Comparison of ENCODE assay signal across 1 cellular context in genomic region chr5:67447732-67448131, GRCh38.
TF ChIP-seq lines count a peak whose summit lies in the region.

No MANE protein-coding gene starts in this region.

TF ChIP-seq in WTC11, 78 proteins besides CTCF, POLR2A, EP300 and RAD21 (continued from another document):
- TF ChIP-seq, protein P1, sequence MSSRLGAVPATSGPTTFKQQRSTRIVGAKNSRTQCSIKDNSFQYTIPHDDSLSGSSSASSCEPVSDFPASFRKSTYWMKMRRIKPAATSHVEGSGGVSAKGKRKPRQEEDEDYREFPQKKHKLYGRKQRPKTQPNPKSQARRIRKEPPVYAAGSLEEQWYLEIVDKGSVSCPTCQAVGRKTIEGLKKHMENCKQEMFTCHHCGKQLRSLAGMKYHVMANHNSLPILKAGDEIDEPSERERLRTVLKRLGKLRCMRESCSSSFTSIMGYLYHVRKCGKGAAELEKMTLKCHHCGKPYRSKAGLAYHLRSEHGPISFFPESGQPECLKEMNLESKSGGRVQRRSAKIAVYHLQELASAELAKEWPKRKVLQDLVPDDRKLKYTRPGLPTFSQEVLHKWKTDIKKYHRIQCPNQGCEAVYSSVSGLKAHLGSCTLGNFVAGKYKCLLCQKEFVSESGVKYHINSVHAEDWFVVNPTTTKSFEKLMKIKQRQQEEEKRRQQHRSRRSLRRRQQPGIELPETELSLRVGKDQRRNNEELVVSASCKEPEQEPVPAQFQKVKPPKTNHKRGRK (CRISPR knock-in tag; IDR thresholded peaks at IDR 0.05; ENCODE audit: borderline replicate concordance) = 0 out of 2 replicates have a peak, but pooled peaks have one; percentile 34
